In the genomic region with DNA sequence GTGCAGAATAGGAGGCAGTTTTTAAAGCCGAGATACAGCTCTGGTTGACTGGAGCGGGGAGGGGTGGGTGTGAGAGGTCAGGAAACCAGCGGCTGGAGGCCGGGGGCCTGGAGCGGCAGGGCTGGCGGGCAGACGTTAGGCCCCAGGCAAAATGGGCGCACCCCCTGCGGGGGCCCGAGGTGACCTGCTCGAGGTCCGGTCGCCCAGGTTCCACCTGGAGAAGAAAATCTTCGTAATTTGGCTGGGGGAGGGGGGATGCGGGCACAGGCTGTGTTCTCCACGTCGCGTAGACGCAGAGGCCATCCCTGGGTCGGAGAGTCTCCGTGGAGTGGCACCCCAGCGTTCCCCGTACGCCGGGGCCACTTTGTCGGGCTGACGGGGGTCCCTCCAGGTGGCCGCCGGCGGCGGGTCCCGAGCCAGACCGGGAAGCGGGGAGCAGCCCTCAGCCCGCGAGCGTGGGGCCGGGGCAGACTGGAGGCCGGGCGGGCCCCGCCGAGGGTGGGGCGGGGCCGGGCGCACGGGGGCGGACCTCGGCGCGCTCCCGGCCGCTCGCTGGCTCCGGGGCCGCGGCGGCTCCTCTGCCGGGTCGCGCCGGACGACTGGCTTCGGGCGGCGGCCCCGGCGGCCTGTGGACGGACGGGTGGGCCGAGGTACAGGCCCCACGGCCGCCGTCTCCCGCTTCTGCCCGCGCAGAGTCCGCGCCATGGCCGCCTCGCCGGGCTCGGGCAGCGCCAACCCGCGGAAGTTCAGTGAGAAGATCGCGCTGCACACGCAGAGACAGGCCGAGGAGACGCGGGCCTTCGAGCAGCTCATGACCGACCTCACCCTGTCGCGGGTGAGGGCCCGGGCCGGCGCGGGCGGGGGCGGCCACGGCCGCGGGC, we compare ENCODE assay signal across 8 cellular contexts. TPM values are rescaled to one million over a fixed set of nuclear protein-coding genes. Genes with fewer than 3 reads are reported as not detected.
A peak's percentile ranks its signal among the peaks of the same experiment; 100 is the strongest.
DNase-seq lines count a peak whose midpoint lies in the region; ATAC-seq and TF ChIP-seq lines count a peak whose summit lies in the region.

A gene with protein sequence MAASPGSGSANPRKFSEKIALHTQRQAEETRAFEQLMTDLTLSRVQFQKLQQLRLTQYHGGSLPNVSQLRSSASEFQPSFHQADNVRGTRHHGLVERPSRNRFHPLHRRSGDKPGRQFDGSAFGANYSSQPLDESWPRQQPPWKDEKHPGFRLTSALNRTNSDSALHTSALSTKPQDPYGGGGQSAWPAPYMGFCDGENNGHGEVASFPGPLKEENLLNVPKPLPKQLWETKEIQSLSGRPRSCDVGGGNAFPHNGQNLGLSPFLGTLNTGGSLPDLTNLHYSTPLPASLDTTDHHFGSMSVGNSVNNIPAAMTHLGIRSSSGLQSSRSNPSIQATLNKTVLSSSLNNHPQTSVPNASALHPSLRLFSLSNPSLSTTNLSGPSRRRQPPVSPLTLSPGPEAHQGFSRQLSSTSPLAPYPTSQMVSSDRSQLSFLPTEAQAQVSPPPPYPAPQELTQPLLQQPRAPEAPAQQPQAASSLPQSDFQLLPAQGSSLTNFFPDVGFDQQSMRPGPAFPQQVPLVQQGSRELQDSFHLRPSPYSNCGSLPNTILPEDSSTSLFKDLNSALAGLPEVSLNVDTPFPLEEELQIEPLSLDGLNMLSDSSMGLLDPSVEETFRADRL (plus strand): TSS at position 555 of the 881 bp plus-strand sequence. CDS start 149 bp downstream, at position 704.

- no peaks in the 10 kb centered on the region for H3K9me3 Mint-ChIP-seq in endothelial cell (ENCODE audit: unreplicated experiment)
- no peaks in the 10 kb centered on the region for H3K9me3 Mint-ChIP-seq in stimulated activated effector memory CD8-positive, alpha-beta T cell treated with anti-CD3 and anti-CD28 coated beads, Interleukin-12 subunit alpha, Interleukin-12 subunit beta, amount 100 ng/mL, for 72 hours

- peaks cover 3% of the 10 kb centered on the region for H3K4me1 Mint-ChIP-seq in endothelial cell (ENCODE audit: unreplicated experiment)
- peaks cover 38% of the 10 kb centered on the region for H3K4me1 Mint-ChIP-seq in stimulated activated effector memory CD8-positive, alpha-beta T cell treated with anti-CD3 and anti-CD28 coated beads, Interleukin-12 subunit alpha, Interleukin-12 subunit beta, amount 100 ng/mL, for 72 hours

- TF ChIP-seq CTCF in endothelial cell (IDR thresholded peaks at IDR 0.05; ENCODE audit: unreplicated experiment): no peak

- peak within 1 kb of the TSS; percentile 91 for H3K4me3 Mint-ChIP-seq in endothelial cell (ENCODE audit: unreplicated experiment)
- peak within 1 kb of the TSS; percentile 97 for H3K4me3 Mint-ChIP-seq in stimulated activated effector memory CD8-positive, alpha-beta T cell treated with anti-CD3 and anti-CD28 coated beads, Interleukin-12 subunit alpha, Interleukin-12 subunit beta, amount 100 ng/mL, for 72 hours

- peak; percentile 72 for TF ChIP-seq POLR2A in GM18505 (IDR thresholded peaks at IDR 0.05; ENCODE audit: borderline replicate concordance, extremely low read depth, insufficient read depth, insufficient read length)

- peaks cover 6% of the 10 kb centered on the region for H3K36me3 Mint-ChIP-seq in endothelial cell (ENCODE audit: low read depth, unreplicated experiment)
- peaks cover 12% of the 10 kb centered on the region for H3K36me3 Mint-ChIP-seq in stimulated activated effector memory CD8-positive, alpha-beta T cell treated with anti-CD3 and anti-CD28 coated beads, Interleukin-12 subunit alpha, Interleukin-12 subunit beta, amount 100 ng/mL, for 72 hours

- H3K27ac Mint-ChIP-seq in endothelial cell (ENCODE audit: unreplicated experiment): peak within 1 kb of the TSS; percentile 38
- H3K27ac Mint-ChIP-seq in stimulated activated effector memory CD8-positive, alpha-beta T cell treated with anti-CD3 and anti-CD28 coated beads, Interleukin-12 subunit alpha, Interleukin-12 subunit beta, amount 100 ng/mL, for 72 hours: peak within 1 kb of the TSS; percentile 95

- DNase-seq in 8988T: peak; percentile 67
- DNase-seq in NCI-H69 (lab: John Stamatoyannopoulos, UW): peak; percentile 58
- peak; percentile 57 for DNase-seq in activated CD8-positive, alpha-beta memory T cell treated with anti-CD3 and anti-CD28 coated beads, Interleukin-2, amount 50 U/mL, for 4 hours
- DNase-seq in endothelial cell (ENCODE audit: low spot score): peak; percentile 53
- DNase-seq in midbrain (lab: John Stamatoyannopoulos, UW): peak; percentile 56
- DNase-seq in stimulated activated effector memory CD8-positive, alpha-beta T cell treated with anti-CD3 and anti-CD28 coated beads, Interleukin-12 subunit alpha, Interleukin-12 subunit beta, amount 100 ng/mL, for 72 hours (ENCODE audit: low spot score in 2 of 2): peak; percentile 51 to 84

- ATAC-seq in GM18505 (IDR thresholded peaks at IDR 0.05; ENCODE audit: unreplicated experiment) (peak; percentile 69), HG02943 (IDR thresholded peaks at IDR 0.05; ENCODE audit: low read depth, unreplicated experiment) (peak; percentile 57)
- ATAC-seq in stimulated activated effector memory CD8-positive, alpha-beta T cell treated with anti-CD3 and anti-CD28 coated beads, Interleukin-12 subunit alpha, Interleukin-12 subunit beta, amount 100 ng/mL, for 72 hours: peak; percentile 90

- H3K27me3 Mint-ChIP-seq in endothelial cell (ENCODE audit: unreplicated experiment): peaks cover 5% of the 10 kb centered on the region

RNA-seq across cellular contexts. Expression of the gene that starts here (rescaled TPM):
- total RNA-seq in endothelial cell (ENCODE audit: unreplicated experiment): 27.1 TPM

Comparison
In these comparisons a context has a peak if more than half of its experiments do, and no peak if none do; other contexts are left out.
1. Peak in every context shown above with its lines: DNase-seq and ATAC-seq.